10 cellular contexts compared by ENCODE assay signal in genomic region chr7:128914566-128915151, GRCh38. TPM values are rescaled to one million over a fixed set of nuclear protein-coding genes. Genes with fewer than 3 reads are reported as not detected.
DNase-seq lines count a peak whose midpoint lies in the region; ATAC-seq and TF ChIP-seq lines count a peak whose summit lies in the region.
"Had no signal": no experiment of that assay in that cellular context is flagged by ENCODE, and none has a peak within 500 bp of the region (broad histone marks: within the 10 kb centered on the region; RNA-seq: fewer than 3 reads in every experiment).

No MANE protein-coding gene starts in this region.

- no peaks in the 10 kb centered on the region for H3K36me3 ChIP-seq in CD4-positive, CD25-positive, alpha-beta regulatory T cell (ENCODE audit: control insufficient read depth, insufficient read depth, low read length)
- H3K36me3 ChIP-seq in transverse colon = no peaks in the 10 kb centered on the region
- H3K36me3 ChIP-seq: upper lobe of left lung had no signal

- H3K27ac Mint-ChIP-seq in CD4-positive, CD25-positive, alpha-beta regulatory T cell = peak overlapping the region in 1 of 3 donors; percentile 80

- peak in 1 of 3 donors; percentile 16 for DNase-seq in CD4-positive, CD25-positive, alpha-beta regulatory T cell
- DNase-seq in GM13977 (ENCODE audit: low spot score) (peak; percentile 84), ecto neural progenitor cell (ENCODE audit: low spot score) (peak; percentile 49), transverse colon (no peak), NCI-H526 treated with DMSO at 0.1 percent for 48 hours (lab: John Stamatoyannopoulos, UW) (no peak)
- DNase-seq: NCI-H1092, upper lobe of left lung had no signal

- H3K9me3 Mint-ChIP-seq in CD4-positive, CD25-positive, alpha-beta regulatory T cell = no peaks in the 10 kb centered on the region

- peaks cover 3 to 13% (median 5%) of the 10 kb centered on the region in 4 donors for H3K4me1 Mint-ChIP-seq in CD4-positive, CD25-positive, alpha-beta regulatory T cell

- peak overlapping the region in 1 of 4 donors; percentile 24 for H3K4me3 Mint-ChIP-seq in CD4-positive, CD25-positive, alpha-beta regulatory T cell

- TF ChIP-seq POLR2A in transverse colon (IDR thresholded peaks at IDR 0.05) = no peak

- no peak overlapping the region for H3K4me3 ChIP-seq in CD4-positive, CD25-positive, alpha-beta regulatory T cell (ENCODE audit: low read depth, low read length)
- H3K4me3 ChIP-seq in transverse colon = peak overlapping the region in 1 of 4 donors; percentile 34

- no peaks in the 10 kb centered on the region for H3K27me3 ChIP-seq in CD4-positive, CD25-positive, alpha-beta regulatory T cell (ENCODE audit: control insufficient read depth, insufficient read depth, low read length)
- peaks cover 56% of the 10 kb centered on the region for H3K27me3 ChIP-seq in transverse colon

- H3K9me3 ChIP-seq in CD4-positive, CD25-positive, alpha-beta regulatory T cell (ENCODE audit: control insufficient read depth in 2 of 2, low read length in 2 of 2) = no peaks in the 10 kb centered on the region
- H3K9me3 ChIP-seq in transverse colon = no peaks in the 10 kb centered on the region
- H3K9me3 ChIP-seq: upper lobe of left lung had no signal

- TF ChIP-seq CTCF in GM13977 (IDR thresholded peaks at IDR 0.05; ENCODE audit: extremely low read depth, insufficient read depth, missing control alignments) = no peak
- TF ChIP-seq CTCF in transverse colon (IDR thresholded peaks at IDR 0.05) = no peak

- H3K4me1 ChIP-seq in CD4-positive, CD25-positive, alpha-beta regulatory T cell (ENCODE audit: control insufficient read depth, insufficient read depth, low read length, poor library complexity, severe bottlenecking) = peaks cover 7% of the 10 kb centered on the region
- peaks cover 7 to 32% (median 28%) of the 10 kb centered on the region in 4 donors for H3K4me1 ChIP-seq in transverse colon

- 49% methylated on average over 9 of the region's 11 CpGs; no CpG with 5 or more reads in 1 of the 2 donors for WGBS in transverse colon (ENCODE audit: low coverage in 1 of 2), 2 donors

- in situ Hi-C loops in GM13977 (cut with MboI; ENCODE audit: low pct_unique_long_range_greater_than_20kb, low sequenced_read_pairs, unreplicated experiment) = no loop called here
- in situ Hi-C loops in transverse colon (cut with MboI; ENCODE audit: low pct_ligation_motif_present in 1 of 4, low pct_unique_long_range_greater_than_20kb in 1 of 4, low sequenced_read_pairs in 3 of 4) = no loop called here

- peak; percentile 13 to 20 for ATAC-seq in CD4-positive, CD25-positive, alpha-beta regulatory T cell (ENCODE audit: low read depth in 2 of 2)
- peak; percentile 48 for ATAC-seq in HG02885 (IDR thresholded peaks at IDR 0.05; ENCODE audit: poor library complexity, unreplicated experiment)
- ATAC-seq in GM19351 (IDR thresholded peaks at IDR 0.05; ENCODE audit: unreplicated experiment) = no peak
- no peak for ATAC-seq in GM19455 (IDR thresholded peaks at IDR 0.05; ENCODE audit: unreplicated experiment)

- no peak overlapping the region for H3K27ac ChIP-seq in CD4-positive, CD25-positive, alpha-beta regulatory T cell (ENCODE audit: insufficient read depth, low read length, poor library complexity, severe bottlenecking)
- H3K27ac ChIP-seq in transverse colon = no peak overlapping the region
- H3K27ac ChIP-seq: upper lobe of left lung had no signal

- peaks cover 65% of the 10 kb centered on the region for H3K27me3 Mint-ChIP-seq in CD4-positive, CD25-positive, alpha-beta regulatory T cell

- TF ChIP-seq EP300 in transverse colon (IDR thresholded peaks at IDR 0.05; ENCODE audit: low read depth) = no peak

- no peaks in the 10 kb centered on the region for H3K36me3 Mint-ChIP-seq in CD4-positive, CD25-positive, alpha-beta regulatory T cell

- intact Hi-C loops in transverse colon (cut with DNase I; ENCODE audit: low total_unique reads) = no loop called here

RNA-seq across cellular contexts. Expression of gene KCP, which starts 4.2 kb away (rescaled TPM):
- 0.22 TPM for total RNA-seq in CD4-positive, CD25-positive, alpha-beta regulatory T cell
- polyA plus RNA-seq in CD4-positive, CD25-positive, alpha-beta regulatory T cell = under 1 TPM in 2 of 4 donors, not detected in 2; 0.08 TPM
- total RNA-seq in transverse colon = under 1 TPM in 3 of 4 donors, not detected in 1; 0.32 to 0.75 (median 0.68) TPM

RNA-seq across cellular contexts. Expression of gene IRF5, which starts 23.1 kb away (rescaled TPM):
- 13.5 TPM for total RNA-seq in CD4-positive, CD25-positive, alpha-beta regulatory T cell
- polyA plus RNA-seq in CD4-positive, CD25-positive, alpha-beta regulatory T cell = 10 to 100 TPM; 18.8 to 24.1 (median 20.0) TPM
- 1 to 10 TPM; 2.2 to 10.0 (median 6.2) TPM for total RNA-seq in transverse colon

RNA-seq across cellular contexts. Expression of gene ATP6V1F, which starts 52.0 kb away (rescaled TPM):
- total RNA-seq in CD4-positive, CD25-positive, alpha-beta regulatory T cell = 67.9 TPM
- polyA plus RNA-seq in CD4-positive, CD25-positive, alpha-beta regulatory T cell = 100 to 1,000 TPM; 306 to 361 (median 340) TPM
- total RNA-seq in transverse colon = 100 to 1,000 TPM in 1 of 4 donors, 10 to 100 TPM in 3; 25.5 to 128 (median 63.2) TPM

Comparison
In these comparisons a context has a peak if more than half of its experiments do, and no peak if none do; other contexts are left out.
1. ATAC-seq: peak in CD4-positive, CD25-positive, alpha-beta regulatory T cell (2 of 2) and HG02885 (single experiment); none in GM19351 (single experiment) and GM19455 (single experiment).
2. DNase-seq: peak in GM13977 (single experiment) and ecto neural progenitor cell (single experiment); none in transverse colon (single experiment) and NCI-H526 treated with DMSO at 0.1 percent for 48 hours (single experiment).